10 cellular contexts compared by ENCODE assay signal in genomic region chr16:86044241-86044671, GRCh38.
DNase-seq lines count a peak whose midpoint lies in the region; ATAC-seq, FAIRE-seq and TF ChIP-seq lines count a peak whose summit lies in the region.
"Had no signal": no experiment of that assay in that cellular context is flagged by ENCODE, and none has a peak within 500 bp of the region (broad histone marks: within the 10 kb centered on the region; RNA-seq: fewer than 3 reads in every experiment).

No MANE protein-coding gene starts in this region.

- CTCF ChIA-PET in A549 (lab: Yijun Ruan, JAX) = interaction anchor here (0.6 to 3.7 kb wide), 17 partner anchors 9 to 479 kb away, joined by 3 to 19 read pairs (median 4); no protein-coding TSS in a partner anchor

- peak overlapping the region in 2 of 6 donors; percentile 56 to 57 for H3K27ac Mint-ChIP-seq in naive B cell
- H3K27ac Mint-ChIP-seq: dendritic cell treated with granulocyte-macrophage colony-stimulating factor and Interleukin-4, amounts not matched to agents 40 ng/mL and 50 ng/mL, for 4 days had no signal

- H3K36me3 Mint-ChIP-seq in naive B cell = no peaks in the 10 kb centered on the region

- peak; percentile 57 to 78 for DNase-seq in A549 (ENCODE audit: low read depth in 1 of 2, low spot score in 1 of 2)
- DNase-seq in GM19238 (ENCODE audit: insufficient read length, low spot score) = peak; percentile 42
- peak; percentile 16 for DNase-seq in SW480 (ENCODE audit: low spot score)
- peak; percentile 35 to 65 for DNase-seq in dermis microvascular lymphatic vessel endothelial cell (ENCODE audit: low read depth in 2 of 2)
- DNase-seq in naive B cell = peak; percentile 19
- no peak for DNase-seq in NCI-H446 (lab: John Stamatoyannopoulos, UW)
- DNase-seq in ovary = no peak
- DNase-seq in NCI-H146 treated with DMSO at 0.1 percent for 48 hours (lab: John Stamatoyannopoulos, UW; ENCODE audit: unreplicated experiment) = no peak

- H3K4me1 ChIP-seq in A549 (no peaks in the 10 kb centered on the region), ovary (ENCODE audit: insufficient read depth) (no peaks in the 10 kb centered on the region)
- H3K4me1 ChIP-seq: thyroid gland had no signal

- no peaks in the 10 kb centered on the region for H3K36me3 ChIP-seq in ovary
- H3K36me3 ChIP-seq: thyroid gland had no signal

- H3K9me3 Mint-ChIP-seq in naive B cell = no peaks in the 10 kb centered on the region
- H3K9me3 Mint-ChIP-seq: dendritic cell treated with granulocyte-macrophage colony-stimulating factor and Interleukin-4, amounts not matched to agents 40 ng/mL and 50 ng/mL, for 4 days had no signal

- H3K9me3 ChIP-seq in A549 (no peaks in the 10 kb centered on the region), ovary (no peaks in the 10 kb centered on the region)
- H3K9me3 ChIP-seq: thyroid gland had no signal

- peaks cover 7 to 25% (median 20%) of the 10 kb centered on the region in 3 donors for H3K4me1 Mint-ChIP-seq in naive B cell

- intact Hi-C loops in ovary (cut with DNase I) = no loop called here

- H3K27ac ChIP-seq in A549 (no peak overlapping the region), ovary (no peak overlapping the region)
- H3K27ac ChIP-seq: thyroid gland had no signal

- H3K4me2 ChIP-seq in A549 = no peak overlapping the region

- peak in 1 of 2 experiments; percentile 44; a peak in 2 of 5 replicates for TF ChIP-seq RAD21 in A549 (conservative IDR thresholded peaks at IDR 0.05 in 1 of 2, IDR thresholded peaks at IDR 0.05 in 1 of 2)

- TF ChIP-seq EP300 in A549 (IDR thresholded peaks at IDR 0.05) (no peak), ovary (IDR thresholded peaks at IDR 0.05) (no peak)

- peak in 1 of 2 experiments; percentile 93; a peak in 3 of 6 replicates for ATAC-seq in A549
- ATAC-seq in naive B cell (ENCODE audit: low read depth in 2 of 2) = peak in 1 of 2 donors; percentile 36

- FAIRE-seq in A549 (lab: Jason Lieb, UNC) = no peak

- 18% methylated on average over 5 of the region's 11 CpGs for WGBS in A549 (ENCODE audit: missing lambda C conversion rate)
- 30 to 42% (median 38%) methylated on average over 11 of the region's 11 CpGs for WGBS in ovary, 3 donors

- no peak overlapping the region for H3K4me3 Mint-ChIP-seq in naive B cell
- H3K4me3 Mint-ChIP-seq: dendritic cell treated with granulocyte-macrophage colony-stimulating factor and Interleukin-4, amounts not matched to agents 40 ng/mL and 50 ng/mL, for 4 days had no signal

- no peaks in the 10 kb centered on the region for H3K27me3 ChIP-seq in ovary
- H3K27me3 ChIP-seq: thyroid gland had no signal

- H3K4me3 ChIP-seq in A549 (no peak overlapping the region), ovary (no peak overlapping the region)
- H3K4me3 ChIP-seq: thyroid gland had no signal

- H3K27me3 Mint-ChIP-seq in naive B cell = peaks cover 48 to 73% (median 68%) of the 10 kb centered on the region in 3 donors

- POLR2A ChIA-PET in A549 (lab: Yijun Ruan, JAX) = no interaction called here

- TF ChIP-seq CTCF in A549 (IDR thresholded peaks at IDR 0.05) (peak; percentile 32; the same call in 2 of the 3 replicates), ovary (IDR thresholded peaks at IDR 0.05) (no peak)

- no peak for TF ChIP-seq POLR2A in A549 (IDR thresholded peaks at IDR 0.05; ENCODE audit: low read length)
- TF ChIP-seq POLR2A in ovary (IDR thresholded peaks at IDR 0.05) = no peak

TF ChIP-seq in A549, 52 proteins besides CTCF, POLR2A, EP300 and RAD21:
- no peak for TF ChIP-seq RCOR1 (IDR thresholded peaks at IDR 0.05; ENCODE audit: low read depth, low read length)
- TF ChIP-seq ATOH8 (CRISPR knock-in tag; IDR thresholded peaks at IDR 0.05; ENCODE audit: low read depth) = no peak
- peak; percentile 29; the same call in 2 of the 3 replicates for TF ChIP-seq SMC3 (IDR thresholded peaks at IDR 0.05)
- no peak for TF ChIP-seq E2F6 (IDR thresholded peaks at IDR 0.05; ENCODE audit: borderline replicate concordance, low read depth)
- TF ChIP-seq, protein P1, sequence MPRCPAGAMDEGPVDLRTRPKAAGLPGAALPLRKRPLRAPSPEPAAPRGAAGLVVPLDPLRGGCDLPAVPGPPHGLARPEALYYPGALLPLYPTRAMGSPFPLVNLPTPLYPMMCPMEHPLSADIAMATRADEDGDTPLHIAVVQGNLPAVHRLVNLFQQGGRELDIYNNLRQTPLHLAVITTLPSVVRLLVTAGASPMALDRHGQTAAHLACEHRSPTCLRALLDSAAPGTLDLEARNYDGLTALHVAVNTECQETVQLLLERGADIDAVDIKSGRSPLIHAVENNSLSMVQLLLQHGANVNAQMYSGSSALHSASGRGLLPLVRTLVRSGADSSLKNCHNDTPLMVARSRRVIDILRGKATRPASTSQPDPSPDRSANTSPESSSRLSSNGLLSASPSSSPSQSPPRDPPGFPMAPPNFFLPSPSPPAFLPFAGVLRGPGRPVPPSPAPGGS (IDR thresholded peaks at IDR 0.05) = no peak
- TF ChIP-seq REST (IDR thresholded peaks at IDR 0.05) = no peak
- no peak for TF ChIP-seq ZSCAN20 (CRISPR knock-in tag; IDR thresholded peaks at IDR 0.05)
TF ChIP-seq in A549: peak in this region for 1.

Comparison
In these comparisons a context has a peak if more than half of its experiments do, and no peak if none do; other contexts are left out.
1. DNase-seq: peak in A549 (2 of 2), GM19238 (single experiment), SW480 (single experiment), dermis microvascular lymphatic vessel endothelial cell (2 of 2) and naive B cell (single experiment); none in NCI-H446 (0 of 2), ovary (0 of 5) and NCI-H146 treated with DMSO at 0.1 percent for 48 hours (single experiment).